ENCODE assay signal across 14 cellular contexts in the genomic region with DNA sequence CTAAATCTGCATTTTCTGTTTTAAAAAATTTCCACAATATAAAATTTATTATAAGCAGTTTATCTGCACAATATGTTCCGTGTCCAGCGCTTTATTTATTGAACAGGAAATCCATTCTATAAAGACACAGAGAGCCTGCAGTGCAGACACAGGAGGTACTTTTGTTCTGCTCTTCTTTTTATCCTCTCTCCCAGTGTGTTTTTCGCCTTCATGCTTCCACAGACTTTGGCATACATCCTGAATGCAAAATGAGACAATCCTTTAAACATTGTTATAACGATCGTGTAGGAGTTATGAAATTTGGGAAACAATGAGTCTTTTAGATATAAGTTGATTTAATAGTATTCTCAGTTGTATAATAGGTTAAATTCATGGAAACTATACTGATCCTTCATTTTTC.
"Had no signal": no experiment of that assay in that cellular context is flagged by ENCODE, and none has a peak within 500 bp of the region (broad histone marks: within the 10 kb centered on the region; RNA-seq: fewer than 3 reads in every experiment).

No MANE protein-coding gene starts in this region.

- H3K27ac Mint-ChIP-seq: activated naive CD8-positive, alpha-beta T cell treated with anti-CD3 and anti-CD28 coated beads, Interleukin-2, amount 10 ng/mL, durations not matched to agents 7 days and 5 days; activated T-helper 1 cell treated with anti-CD3 and anti-CD28 coated beads, Interleukin-12 subunit alpha, Interleukin-12 subunit beta, Interleukin-2, Interleukin-4 antibody, amounts not matched to agents 30 ng/mL and 10 ng/mL and 1 ng/mL, durations not matched to agents 14 hours and 24 hours and 36 hours; naive B cell had no signal

- H3K4me1 Mint-ChIP-seq: activated naive CD8-positive, alpha-beta T cell treated with anti-CD3 and anti-CD28 coated beads, Interleukin-2, amount 10 ng/mL, durations not matched to agents 7 days and 5 days; naive B cell had no signal

- H3K27ac ChIP-seq: gastrocnemius medialis, neutrophil, transverse colon had no signal

- H3K36me3 ChIP-seq: gastrocnemius medialis, neutrophil, transverse colon had no signal

- H3K4me3 ChIP-seq: gastrocnemius medialis, transverse colon had no signal

- ATAC-seq: gastrocnemius medialis had no signal

- H3K9me3 ChIP-seq: gastrocnemius medialis, transverse colon had no signal

- H3K36me3 Mint-ChIP-seq: activated naive CD8-positive, alpha-beta T cell treated with anti-CD3 and anti-CD28 coated beads, Interleukin-2, amount 10 ng/mL, durations not matched to agents 7 days and 5 days; naive B cell had no signal

- H3K27me3 Mint-ChIP-seq: activated naive CD8-positive, alpha-beta T cell treated with anti-CD3 and anti-CD28 coated beads, Interleukin-2, amount 10 ng/mL, durations not matched to agents 7 days and 5 days; naive B cell had no signal

- DNase-seq: activated CD4-positive, CD25-positive, alpha-beta regulatory T cell treated with anti-CD3 and anti-CD28 coated beads, Interleukin-2, amount 50 U/mL, for 72 hours; activated naive CD4-positive, alpha-beta T cell; activated naive CD8-positive, alpha-beta T cell treated with anti-CD3 and anti-CD28 coated beads, Interleukin-2, amount 10 ng/mL, durations not matched to agents 7 days and 5 days; dermis blood vessel endothelial cell; gastrocnemius medialis; islet precursor cell; naive B cell; posterior cingulate gyrus; stimulated activated CD4-positive, alpha-beta T cell treated with anti-CD3 and anti-CD28 coated beads, Interleukin-2, amount 100 ng/mL, for 48 hours; stimulated activated naive CD4-positive, alpha-beta T cell treated with Interleukin-2 at 50 U/mL for 16 hours; substantia nigra; transverse colon had no signal

- H3K27me3 ChIP-seq: gastrocnemius medialis, neutrophil, transverse colon had no signal

- H3K9me3 Mint-ChIP-seq: activated T-helper 1 cell treated with anti-CD3 and anti-CD28 coated beads, Interleukin-12 subunit alpha, Interleukin-12 subunit beta, Interleukin-2, Interleukin-4 antibody, amounts not matched to agents 30 ng/mL and 10 ng/mL and 1 ng/mL, durations not matched to agents 14 hours and 24 hours and 36 hours had no signal

- H3K4me3 Mint-ChIP-seq: activated naive CD8-positive, alpha-beta T cell treated with anti-CD3 and anti-CD28 coated beads, Interleukin-2, amount 10 ng/mL, durations not matched to agents 7 days and 5 days; activated T-helper 1 cell treated with anti-CD3 and anti-CD28 coated beads, Interleukin-12 subunit alpha, Interleukin-12 subunit beta, Interleukin-2, Interleukin-4 antibody, amounts not matched to agents 30 ng/mL and 10 ng/mL and 1 ng/mL, durations not matched to agents 14 hours and 24 hours and 36 hours; naive B cell had no signal
